ENCODE assay signal across 10 cellular contexts in genomic region chr2:216635701-216636541, GRCh38. TPM values are rescaled to one million over a fixed set of nuclear protein-coding genes. Genes with fewer than 3 reads are reported as not detected.
DNase-seq lines count a peak whose midpoint lies in the region; ATAC-seq and TF ChIP-seq lines count a peak whose summit lies in the region.
"Had no signal": no experiment of that assay in that cellular context is flagged by ENCODE, and none has a peak within 500 bp of the region (broad histone marks: within the 10 kb centered on the region; RNA-seq: fewer than 3 reads in every experiment).

No MANE protein-coding gene starts in this region.

- H3K27me3 ChIP-seq in WERI-Rb-1 (ENCODE audit: insufficient read depth, low read depth, severe bottlenecking) (peaks cover 36% of the 10 kb centered on the region), iPS DF 6.9 (ENCODE audit: control insufficient read depth, insufficient read depth, low read length) (no peaks in the 10 kb centered on the region), psoas muscle (ENCODE audit: insufficient read depth in 3 of 3, low read length in 2 of 3) (peaks cover 0 to 50% (median 15%) of the 10 kb centered on the region in 3 donors)

- no peaks in the 10 kb centered on the region for H3K36me3 Mint-ChIP-seq in activated T-cell treated with anti-CD3 and anti-CD28 coated beads, Interleukin-2, amount 50 U/mL, for 4 hours (ENCODE audit: insufficient read depth)

- intact Hi-C loops in psoas muscle (cut with DNase I): no loop called here

- no peaks in the 10 kb centered on the region for H3K36me3 ChIP-seq in ES-I3 (ENCODE audit: insufficient read depth, low read length)
- H3K36me3 ChIP-seq in WERI-Rb-1: no peaks in the 10 kb centered on the region
- H3K36me3 ChIP-seq in iPS DF 6.9 (ENCODE audit: control insufficient read depth, insufficient read depth, low read length): peaks cover 4% of the 10 kb centered on the region; the same call in 1 of the 2 replicates
- H3K36me3 ChIP-seq in psoas muscle (ENCODE audit: insufficient read depth in 1 of 2, low read depth in 1 of 2): no peaks in the 10 kb centered on the region

- H3K27me3 Mint-ChIP-seq in activated T-cell treated with anti-CD3 and anti-CD28 coated beads, Interleukin-2, amount 50 U/mL, for 4 hours (ENCODE audit: low read depth): peaks cover 64% of the 10 kb centered on the region

- DNase-seq in WERI-Rb-1: peak; percentile 41
- no peak for DNase-seq in iPS DF 6.9 (ENCODE audit: low read depth, low spot score)
- DNase-seq in psoas muscle: no peak
- no peak for DNase-seq in stimulated activated CD4-positive, alpha-beta T cell treated with anti-CD3 and anti-CD28 coated beads, Interleukin-1b, Interleukin-23, amount 100 ng/mL, for 48 hours
- DNase-seq in activated effector memory CD4-positive, alpha-beta T cell treated with anti-CD3 and anti-CD28 coated beads, Interleukin-2, amount 50 U/mL, for 16 hours: no peak
- no peak for DNase-seq in activated T-cell treated with anti-CD3 and anti-CD28 coated beads, Interleukin-2, amount 50 U/mL, for 4 hours
- DNase-seq: activated T-cell treated with anti-CD3 and anti-CD28 coated beads, Interleukin-2, amount 50 U/mL, for 48 hours; GF-D8 had no signal

- no CpG with 5 or more reads among the region's 18 CpGs for WGBS in iPS DF 6.9 (ENCODE audit: insufficient coverage, insufficient read length)
- 34 to 46% (median 40%) methylated on average over 16 to 18 of the region's 18 CpGs for WGBS in psoas muscle, 3 donors

- no peaks in the 10 kb centered on the region for H3K9me3 Mint-ChIP-seq in activated T-cell treated with anti-CD3 and anti-CD28 coated beads, Interleukin-2, amount 50 U/mL, for 4 hours

- TF ChIP-seq CTCF in WERI-Rb-1 (IDR thresholded peaks at IDR 0.05; ENCODE audit: low read depth, low read length): no peak
- no peak for TF ChIP-seq CTCF in psoas muscle (IDR thresholded peaks at IDR 0.05)

- no peak overlapping the region for H3K4me3 Mint-ChIP-seq in activated T-cell treated with anti-CD3 and anti-CD28 coated beads, Interleukin-2, amount 50 U/mL, for 4 hours

- ATAC-seq in psoas muscle (no peak), GM21717 (IDR thresholded peaks at IDR 0.05; ENCODE audit: unreplicated experiment) (no peak)
- ATAC-seq in activated T-cell treated with anti-CD3 and anti-CD28 coated beads, Interleukin-2, amount 50 U/mL, for 4 hours: no peak

- peak overlapping the region; percentile 45 for H3K4me3 ChIP-seq in WERI-Rb-1 (ENCODE audit: low read depth, low read length)
- peak overlapping the region; percentile 17; the same call in 1 of the 2 replicates for H3K4me3 ChIP-seq in iPS DF 6.9 (ENCODE audit: low read length)
- H3K4me3 ChIP-seq in psoas muscle: peak overlapping the region; percentile 70

- H3K27ac ChIP-seq in WERI-Rb-1 (no peak overlapping the region), iPS DF 6.9 (ENCODE audit: low read length) (no peak overlapping the region), psoas muscle (no peak overlapping the region)

- H3K9ac ChIP-seq in ES-I3 (ENCODE audit: low read depth, low read length): peak overlapping the region; percentile 87; the same call in 1 of the 2 replicates

- H3K4me1 ChIP-seq in ES-I3 (ENCODE audit: insufficient read depth, low read length): peaks cover 6% of the 10 kb centered on the region; the same call in 1 of the 2 replicates
- peaks cover 5% of the 10 kb centered on the region for H3K4me1 ChIP-seq in iPS DF 6.9 (ENCODE audit: control insufficient read depth, insufficient read depth, low read length)
- H3K4me1 ChIP-seq in psoas muscle: peaks cover 4% of the 10 kb centered on the region

- H3K4me1 Mint-ChIP-seq in activated T-cell treated with anti-CD3 and anti-CD28 coated beads, Interleukin-2, amount 50 U/mL, for 4 hours (ENCODE audit: low read depth): peaks cover 20% of the 10 kb centered on the region

- H3K9me3 ChIP-seq in ES-I3 (ENCODE audit: control insufficient read depth, insufficient read depth, low read length) (no peaks in the 10 kb centered on the region), WERI-Rb-1 (ENCODE audit: severe bottlenecking) (no peaks in the 10 kb centered on the region), iPS DF 6.9 (ENCODE audit: control insufficient read depth, insufficient read depth, low read length) (no peaks in the 10 kb centered on the region), psoas muscle (no peaks in the 10 kb centered on the region)

RNA-seq across cellular contexts. Expression of gene IGFBP2, which starts 2.7 kb away (rescaled TPM):
- 10 to 100 TPM in 3 of 4 donors, 1 to 10 TPM in 1; 9.4 to 25.5 (median 14.7) TPM for total RNA-seq in psoas muscle
- polyA plus RNA-seq in psoas muscle: 10 to 100 TPM in 2 of 3 donors, 1 to 10 TPM in 1; 8.2 to 33.2 (median 10.0) TPM
- 1 to 10 TPM in 2 of 3 donors, under 1 TPM in 1; 0.73 to 1.9 (median 1.4) TPM for total RNA-seq in activated T-cell treated with anti-CD3 and anti-CD28 coated beads, Interleukin-2, amount 50 U/mL, for 4 hours

RNA-seq across cellular contexts. Expression of gene IGFBP5, which starts 59.4 kb away (rescaled TPM):
- total RNA-seq in psoas muscle: 100 to 1,000 TPM; 216 to 451 (median 286) TPM
- 100 to 1,000 TPM in 1 of 3 donors, 10 to 100 TPM in 2; 44.9 to 210 (median 56.1) TPM for polyA plus RNA-seq in psoas muscle
- 1 to 10 TPM; 1.8 to 2.7 (median 2.4) TPM for total RNA-seq in activated T-cell treated with anti-CD3 and anti-CD28 coated beads, Interleukin-2, amount 50 U/mL, for 4 hours

Comparison
In these comparisons a context has a peak if more than half of its experiments do, and no peak if none do; other contexts are left out.
1. H3K4me3 ChIP-seq: peak in every context shown above with its lines; median percentile 70 in psoas muscle; 45 in WERI-Rb-1; 17 in iPS DF 6.9.
2. RNA of gene IGFBP5, which starts 59.4 kb away (total RNA-seq): 216 to 451 TPM in psoas muscle; 1.8 to 2.7 TPM in activated T-cell treated with anti-CD3 and anti-CD28 coated beads, Interleukin-2, amount 50 U/mL, for 4 hours; every median in the first group is over 10 times any median in the second.